ENCODE assay signal across 22 cellular contexts in the genomic region with DNA sequence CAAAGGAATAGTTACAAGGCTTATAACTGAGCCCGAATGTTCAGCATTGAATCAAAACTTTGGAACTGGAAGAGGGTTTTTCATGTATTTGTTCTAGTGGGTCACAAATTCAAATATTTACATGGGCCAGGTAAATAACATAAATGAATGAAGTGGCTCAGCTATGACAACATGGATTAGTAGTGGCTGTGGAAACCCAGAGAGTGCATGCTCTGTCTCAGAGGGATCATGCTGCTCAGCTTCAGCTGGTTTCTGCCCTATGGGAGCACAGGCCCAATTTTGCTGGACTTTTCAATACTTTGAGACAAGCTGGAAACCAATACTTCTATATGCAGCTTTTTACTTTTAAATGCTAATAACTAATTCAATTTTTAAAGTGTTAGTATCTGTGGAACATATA. TPM values are rescaled to one million over a fixed set of nuclear protein-coding genes. Genes with fewer than 3 reads are reported as not detected.
"Had no signal": no experiment of that assay in that cellular context is flagged by ENCODE, and none has a peak within 500 bp of the region (broad histone marks: within the 10 kb centered on the region; RNA-seq: fewer than 3 reads in every experiment).

No MANE protein-coding gene starts in this region.

- H3K4me3 ChIP-seq: esophagus muscularis mucosa, gastrocnemius medialis, heart right ventricle, sigmoid colon, skin epidermis, thoracic aorta had no signal

- H3K4me1 Mint-ChIP-seq: naive thymus-derived CD4-positive, alpha-beta T cell; stimulated activated naive B cell treated with anti-CD40 and anti-IgM and Interleukin-4, amounts not matched to agents 10 μg/mL and 1 μg/mL and 100 μg/mL, for 72 hours; stimulated activated naive CD8-positive, alpha-beta T cell treated with anti-CD3 and anti-CD28 coated beads, Interleukin-15, amount 100 ng/mL, for 72 hours had no signal

- H3K27me3 Mint-ChIP-seq: dendritic cell treated with granulocyte-macrophage colony-stimulating factor and Interleukin-4, amounts not matched to agents 40 ng/mL and 50 ng/mL, for 4 days; stimulated activated naive B cell treated with anti-CD40 and anti-IgM and Interleukin-4, amounts not matched to agents 10 μg/mL and 1 μg/mL and 100 μg/mL, for 72 hours; stimulated activated naive CD8-positive, alpha-beta T cell treated with anti-CD3 and anti-CD28 coated beads, Interleukin-15, amount 100 ng/mL, for 72 hours had no signal

- H3K9me3 Mint-ChIP-seq: dendritic cell treated with granulocyte-macrophage colony-stimulating factor and Interleukin-4, amounts not matched to agents 40 ng/mL and 50 ng/mL, for 4 days; effector memory CD8-positive, alpha-beta T cell; naive thymus-derived CD4-positive, alpha-beta T cell; stimulated activated naive B cell treated with anti-CD40 and anti-IgM and Interleukin-4, amounts not matched to agents 10 μg/mL and 1 μg/mL and 100 μg/mL, for 72 hours; stimulated activated naive CD8-positive, alpha-beta T cell treated with anti-CD3 and anti-CD28 coated beads, Interleukin-15, amount 100 ng/mL, for 72 hours had no signal

- H3K9me3 ChIP-seq: esophagus muscularis mucosa, gastrocnemius medialis, heart right ventricle, neutrophil, sigmoid colon, thoracic aorta had no signal

- H3K27ac ChIP-seq: epithelial cell of prostate, esophagus muscularis mucosa, gastrocnemius medialis, heart right ventricle, neutrophil, sigmoid colon, skin epidermis, thoracic aorta had no signal

- H3K4me1 ChIP-seq: esophagus muscularis mucosa, gastrocnemius medialis, heart right ventricle, sigmoid colon had no signal

- H3K27me3 ChIP-seq: esophagus muscularis mucosa, gastrocnemius medialis, heart right ventricle, neutrophil, sigmoid colon had no signal

- H3K4me3 Mint-ChIP-seq: dendritic cell treated with granulocyte-macrophage colony-stimulating factor and Interleukin-4, amounts not matched to agents 40 ng/mL and 50 ng/mL, for 4 days; effector memory CD8-positive, alpha-beta T cell; naive thymus-derived CD4-positive, alpha-beta T cell; stimulated activated naive B cell treated with anti-CD40 and anti-IgM and Interleukin-4, amounts not matched to agents 10 μg/mL and 1 μg/mL and 100 μg/mL, for 72 hours; stimulated activated naive CD8-positive, alpha-beta T cell treated with anti-CD3 and anti-CD28 coated beads, Interleukin-15, amount 100 ng/mL, for 72 hours had no signal

- H3K27ac Mint-ChIP-seq: dendritic cell treated with granulocyte-macrophage colony-stimulating factor and Interleukin-4, amounts not matched to agents 40 ng/mL and 50 ng/mL, for 4 days; effector memory CD8-positive, alpha-beta T cell; naive thymus-derived CD4-positive, alpha-beta T cell; stimulated activated naive B cell treated with anti-CD40 and anti-IgM and Interleukin-4, amounts not matched to agents 10 μg/mL and 1 μg/mL and 100 μg/mL, for 72 hours; stimulated activated naive CD8-positive, alpha-beta T cell treated with anti-CD3 and anti-CD28 coated beads, Interleukin-15, amount 100 ng/mL, for 72 hours had no signal

- ATAC-seq: effector memory CD8-positive, alpha-beta T cell; gastrocnemius medialis; heart right ventricle; naive thymus-derived CD4-positive, alpha-beta T cell; stimulated activated naive B cell treated with anti-CD40 and anti-IgM and Interleukin-4, amounts not matched to agents 10 μg/mL and 1 μg/mL and 100 μg/mL, for 72 hours; stimulated activated naive CD8-positive, alpha-beta T cell treated with anti-CD3 and anti-CD28 coated beads, Interleukin-15, amount 100 ng/mL, for 72 hours had no signal

- DNase-seq: effector memory CD8-positive, alpha-beta T cell; gastrocnemius medialis; heart right ventricle; hypothalamus; kidney glomerular epithelial cell; mammary epithelial cell; naive thymus-derived CD4-positive, alpha-beta T cell; sigmoid colon; stimulated activated CD4-positive, alpha-beta T cell treated with anti-CD3 and anti-CD28 coated beads, Interleukin-2, amount 100 ng/mL, for 24 hours; stimulated activated CD4-positive, alpha-beta T cell treated with anti-CD3 and anti-CD28 coated beads, Interleukin-4, amount 100 ng/mL, for 4 hours; stimulated activated naive B cell treated with anti-CD40 and anti-IgM and Interleukin-4, amounts not matched to agents 10 μg/mL and 1 μg/mL and 100 μg/mL, for 72 hours; stimulated activated naive CD8-positive, alpha-beta T cell treated with anti-CD3 and anti-CD28 coated beads, Interleukin-15, amount 100 ng/mL, for 72 hours; trophoblast cell had no signal

- H3K36me3 Mint-ChIP-seq: naive thymus-derived CD4-positive, alpha-beta T cell; stimulated activated naive B cell treated with anti-CD40 and anti-IgM and Interleukin-4, amounts not matched to agents 10 μg/mL and 1 μg/mL and 100 μg/mL, for 72 hours had no signal

- H3K36me3 ChIP-seq: esophagus muscularis mucosa, gastrocnemius medialis, heart right ventricle, neutrophil, sigmoid colon, thoracic aorta had no signal

RNA-seq across cellular contexts. Expression of a gene that starts 37.9 kb away (rescaled TPM):
- total RNA-seq: fibroblast of villous mesenchyme, osteoblast, pulmonary artery endothelial cell had no signal
